In genomic region chr13:60411464-60411863, GRCh38 we compare ENCODE assay signal across 1 cellular context.
TF ChIP-seq lines count a peak whose summit lies in the region.

No MANE protein-coding gene starts in this region.

TF ChIP-seq in GM12878, 131 proteins besides CTCF, POLR2A, EP300 and RAD21 (continued from another document):
- no peak for TF ChIP-seq ATF2 (IDR thresholded peaks at IDR 0.05; ENCODE audit: low read length)
- TF ChIP-seq CBFB (IDR thresholded peaks at IDR 0.05; ENCODE audit: low read depth), result no peak
- TF ChIP-seq, protein P1, sequence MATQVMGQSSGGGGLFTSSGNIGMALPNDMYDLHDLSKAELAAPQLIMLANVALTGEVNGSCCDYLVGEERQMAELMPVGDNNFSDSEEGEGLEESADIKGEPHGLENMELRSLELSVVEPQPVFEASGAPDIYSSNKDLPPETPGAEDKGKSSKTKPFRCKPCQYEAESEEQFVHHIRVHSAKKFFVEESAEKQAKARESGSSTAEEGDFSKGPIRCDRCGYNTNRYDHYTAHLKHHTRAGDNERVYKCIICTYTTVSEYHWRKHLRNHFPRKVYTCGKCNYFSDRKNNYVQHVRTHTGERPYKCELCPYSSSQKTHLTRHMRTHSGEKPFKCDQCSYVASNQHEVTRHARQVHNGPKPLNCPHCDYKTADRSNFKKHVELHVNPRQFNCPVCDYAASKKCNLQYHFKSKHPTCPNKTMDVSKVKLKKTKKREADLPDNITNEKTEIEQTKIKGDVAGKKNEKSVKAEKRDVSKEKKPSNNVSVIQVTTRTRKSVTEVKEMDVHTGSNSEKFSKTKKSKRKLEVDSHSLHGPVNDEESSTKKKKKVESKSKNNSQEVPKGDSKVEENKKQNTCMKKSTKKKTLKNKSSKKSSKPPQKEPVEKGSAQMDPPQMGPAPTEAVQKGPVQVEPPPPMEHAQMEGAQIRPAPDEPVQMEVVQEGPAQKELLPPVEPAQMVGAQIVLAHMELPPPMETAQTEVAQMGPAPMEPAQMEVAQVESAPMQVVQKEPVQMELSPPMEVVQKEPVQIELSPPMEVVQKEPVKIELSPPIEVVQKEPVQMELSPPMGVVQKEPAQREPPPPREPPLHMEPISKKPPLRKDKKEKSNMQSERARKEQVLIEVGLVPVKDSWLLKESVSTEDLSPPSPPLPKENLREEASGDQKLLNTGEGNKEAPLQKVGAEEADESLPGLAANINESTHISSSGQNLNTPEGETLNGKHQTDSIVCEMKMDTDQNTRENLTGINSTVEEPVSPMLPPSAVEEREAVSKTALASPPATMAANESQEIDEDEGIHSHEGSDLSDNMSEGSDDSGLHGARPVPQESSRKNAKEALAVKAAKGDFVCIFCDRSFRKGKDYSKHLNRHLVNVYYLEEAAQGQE (IDR thresholded peaks at IDR 0.05; ENCODE audit: low read depth, low read length), result no peak
- TF ChIP-seq BCL11A (IDR thresholded peaks at IDR 0.05; ENCODE audit: low read depth, low read length), result no peak
- no peak for TF ChIP-seq ZBED1 (IDR thresholded peaks at IDR 0.05; ENCODE audit: borderline replicate concordance)
- peak; percentile 56; the same call in 1 of the 2 replicates for TF ChIP-seq MEF2A (IDR thresholded peaks at IDR 0.05; ENCODE audit: insufficient read depth, low read depth, low read length)
- TF ChIP-seq TCF7 (IDR thresholded peaks at IDR 0.05; ENCODE audit: borderline replicate concordance), result peak; percentile 94
- TF ChIP-seq FOXK2 (IDR thresholded peaks at IDR 0.05), result no peak
- TF ChIP-seq BACH1 (IDR thresholded peaks at IDR 0.05; ENCODE audit: borderline replicate concordance), result no peak
- TF ChIP-seq SMARCA5 (IDR thresholded peaks at IDR 0.05), result no peak
- TF ChIP-seq MTA2 (IDR thresholded peaks at IDR 0.05; ENCODE audit: low read depth), result no peak
- TF ChIP-seq, protein P2, sequence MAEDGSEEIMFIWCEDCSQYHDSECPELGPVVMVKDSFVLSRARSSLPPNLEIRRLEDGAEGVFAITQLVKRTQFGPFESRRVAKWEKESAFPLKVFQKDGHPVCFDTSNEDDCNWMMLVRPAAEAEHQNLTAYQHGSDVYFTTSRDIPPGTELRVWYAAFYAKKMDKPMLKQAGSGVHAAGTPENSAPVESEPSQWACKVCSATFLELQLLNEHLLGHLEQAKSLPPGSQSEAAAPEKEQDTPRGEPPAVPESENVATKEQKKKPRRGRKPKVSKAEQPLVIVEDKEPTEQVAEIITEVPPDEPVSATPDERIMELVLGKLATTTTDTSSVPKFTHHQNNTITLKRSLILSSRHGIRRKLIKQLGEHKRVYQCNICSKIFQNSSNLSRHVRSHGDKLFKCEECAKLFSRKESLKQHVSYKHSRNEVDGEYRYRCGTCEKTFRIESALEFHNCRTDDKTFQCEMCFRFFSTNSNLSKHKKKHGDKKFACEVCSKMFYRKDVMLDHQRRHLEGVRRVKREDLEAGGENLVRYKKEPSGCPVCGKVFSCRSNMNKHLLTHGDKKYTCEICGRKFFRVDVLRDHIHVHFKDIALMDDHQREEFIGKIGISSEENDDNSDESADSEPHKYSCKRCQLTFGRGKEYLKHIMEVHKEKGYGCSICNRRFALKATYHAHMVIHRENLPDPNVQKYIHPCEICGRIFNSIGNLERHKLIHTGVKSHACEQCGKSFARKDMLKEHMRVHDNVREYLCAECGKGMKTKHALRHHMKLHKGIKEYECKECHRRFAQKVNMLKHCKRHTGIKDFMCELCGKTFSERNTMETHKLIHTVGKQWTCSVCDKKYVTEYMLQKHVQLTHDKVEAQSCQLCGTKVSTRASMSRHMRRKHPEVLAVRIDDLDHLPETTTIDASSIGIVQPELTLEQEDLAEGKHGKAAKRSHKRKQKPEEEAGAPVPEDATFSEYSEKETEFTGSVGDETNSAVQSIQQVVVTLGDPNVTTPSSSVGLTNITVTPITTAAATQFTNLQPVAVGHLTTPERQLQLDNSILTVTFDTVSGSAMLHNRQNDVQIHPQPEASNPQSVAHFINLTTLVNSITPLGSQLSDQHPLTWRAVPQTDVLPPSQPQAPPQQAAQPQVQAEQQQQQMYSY (CRISPR knock-in tag; IDR thresholded peaks at IDR 0.05), result no peak
- TF ChIP-seq RELA (IDR thresholded peaks at IDR 0.05; ENCODE audit: borderline replicate concordance, partially characterized antibody), result no peak
- TF ChIP-seq, protein P3, sequence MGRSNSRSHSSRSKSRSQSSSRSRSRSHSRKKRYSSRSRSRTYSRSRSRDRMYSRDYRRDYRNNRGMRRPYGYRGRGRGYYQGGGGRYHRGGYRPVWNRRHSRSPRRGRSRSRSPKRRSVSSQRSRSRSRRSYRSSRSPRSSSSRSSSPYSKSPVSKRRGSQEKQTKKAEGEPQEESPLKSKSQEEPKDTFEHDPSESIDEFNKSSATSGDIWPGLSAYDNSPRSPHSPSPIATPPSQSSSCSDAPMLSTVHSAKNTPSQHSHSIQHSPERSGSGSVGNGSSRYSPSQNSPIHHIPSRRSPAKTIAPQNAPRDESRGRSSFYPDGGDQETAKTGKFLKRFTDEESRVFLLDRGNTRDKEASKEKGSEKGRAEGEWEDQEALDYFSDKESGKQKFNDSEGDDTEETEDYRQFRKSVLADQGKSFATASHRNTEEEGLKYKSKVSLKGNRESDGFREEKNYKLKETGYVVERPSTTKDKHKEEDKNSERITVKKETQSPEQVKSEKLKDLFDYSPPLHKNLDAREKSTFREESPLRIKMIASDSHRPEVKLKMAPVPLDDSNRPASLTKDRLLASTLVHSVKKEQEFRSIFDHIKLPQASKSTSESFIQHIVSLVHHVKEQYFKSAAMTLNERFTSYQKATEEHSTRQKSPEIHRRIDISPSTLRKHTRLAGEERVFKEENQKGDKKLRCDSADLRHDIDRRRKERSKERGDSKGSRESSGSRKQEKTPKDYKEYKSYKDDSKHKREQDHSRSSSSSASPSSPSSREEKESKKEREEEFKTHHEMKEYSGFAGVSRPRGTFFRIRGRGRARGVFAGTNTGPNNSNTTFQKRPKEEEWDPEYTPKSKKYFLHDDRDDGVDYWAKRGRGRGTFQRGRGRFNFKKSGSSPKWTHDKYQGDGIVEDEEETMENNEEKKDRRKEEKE (IDR thresholded peaks at IDR 0.05), result no peak
- no peak for TF ChIP-seq MLLT1 (IDR thresholded peaks at IDR 0.05)
- TF ChIP-seq EZH2 (IDR thresholded peaks at IDR 0.05; ENCODE audit: borderline replicate concordance, control insufficient read depth, low read depth, low read length), result no peak
- TF ChIP-seq RUNX3 (IDR thresholded peaks at IDR 0.05; ENCODE audit: low read length), result peak; percentile 71
- no peak for TF ChIP-seq GATAD2B (conservative IDR thresholded peaks at IDR 0.05; ENCODE audit: low read depth)
- TF ChIP-seq LARP7 (IDR thresholded peaks at IDR 0.05), result no peak
- TF ChIP-seq MEF2B (IDR thresholded peaks at IDR 0.05; ENCODE audit: partially characterized antibody, poor library complexity, severe bottlenecking), result no peak
- no peak for TF ChIP-seq CHD1 (IDR thresholded peaks at IDR 0.05; ENCODE audit: low read depth, low read length)
- TF ChIP-seq, protein P4, sequence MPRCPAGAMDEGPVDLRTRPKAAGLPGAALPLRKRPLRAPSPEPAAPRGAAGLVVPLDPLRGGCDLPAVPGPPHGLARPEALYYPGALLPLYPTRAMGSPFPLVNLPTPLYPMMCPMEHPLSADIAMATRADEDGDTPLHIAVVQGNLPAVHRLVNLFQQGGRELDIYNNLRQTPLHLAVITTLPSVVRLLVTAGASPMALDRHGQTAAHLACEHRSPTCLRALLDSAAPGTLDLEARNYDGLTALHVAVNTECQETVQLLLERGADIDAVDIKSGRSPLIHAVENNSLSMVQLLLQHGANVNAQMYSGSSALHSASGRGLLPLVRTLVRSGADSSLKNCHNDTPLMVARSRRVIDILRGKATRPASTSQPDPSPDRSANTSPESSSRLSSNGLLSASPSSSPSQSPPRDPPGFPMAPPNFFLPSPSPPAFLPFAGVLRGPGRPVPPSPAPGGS (IDR thresholded peaks at IDR 0.05; ENCODE audit: borderline replicate concordance, insufficient read depth, low read depth, low read length, poor library complexity, severe bottlenecking), result no peak
- no peak for TF ChIP-seq IKZF1 (conservative IDR thresholded peaks at IDR 0.05)
- no peak for TF ChIP-seq FOXM1 (IDR thresholded peaks at IDR 0.05; ENCODE audit: low read depth, low read length)
- TF ChIP-seq ZNF384 (IDR thresholded peaks at IDR 0.05; ENCODE audit: borderline replicate concordance, low read depth, low read length), result no peak
